Comparison of ENCODE assay signal across 7 cellular contexts in the genomic region with DNA sequence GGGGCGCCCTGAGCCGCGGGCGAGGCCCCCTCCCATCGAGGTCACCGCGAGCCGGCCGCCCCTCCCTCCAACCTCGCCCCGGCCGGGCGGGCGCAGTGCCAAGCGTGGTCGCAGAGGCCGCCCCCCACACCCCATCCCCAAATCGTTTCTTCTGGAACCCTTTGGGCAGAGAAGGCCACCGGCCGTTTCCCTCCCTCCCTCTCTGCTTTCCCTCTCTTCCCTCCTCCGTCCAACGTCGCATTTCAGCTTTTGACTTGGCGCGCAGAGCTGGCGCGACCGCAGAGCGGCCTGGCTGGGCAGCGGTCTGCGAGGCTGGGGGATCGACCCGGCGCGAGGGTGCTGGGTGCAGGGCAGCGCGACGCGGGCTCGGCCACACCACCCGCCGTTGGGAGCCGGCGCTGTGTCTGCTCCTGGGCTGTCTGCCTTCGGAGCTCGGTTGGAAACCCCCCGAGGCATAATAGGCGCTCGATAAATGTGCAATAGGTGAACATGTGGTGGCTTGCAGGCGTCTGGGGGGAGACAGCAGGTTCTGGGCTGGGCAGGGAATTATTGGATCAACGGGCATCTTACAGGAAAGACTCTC. TPM values are rescaled to one million over a fixed set of nuclear protein-coding genes. Genes with fewer than 3 reads are reported as not detected.
DNase-seq lines count a peak whose midpoint lies in the region; ATAC-seq lines count a peak whose summit lies in the region.
"Had no signal": no experiment of that assay in that cellular context is flagged by ENCODE, and none has a peak within 500 bp of the region (broad histone marks: within the 10 kb centered on the region; RNA-seq: fewer than 3 reads in every experiment).

No MANE protein-coding gene starts in this region.

- peak; percentile 21 for ATAC-seq in activated CD4-positive, alpha-beta T cell treated with anti-CD3 and anti-CD28 coated beads for 36 hours
- no peak for ATAC-seq in activated naive CD8-positive, alpha-beta T cell treated with anti-CD3 and anti-CD28 coated beads, Interleukin-2, amount 10 ng/mL, durations not matched to agents 7 days and 5 days (ENCODE audit: low read depth)
- no peak for ATAC-seq in HG02938 (IDR thresholded peaks at IDR 0.05; ENCODE audit: unreplicated experiment)

- no peaks in the 10 kb centered on the region for H3K9me3 Mint-ChIP-seq in activated CD4-positive, alpha-beta T cell treated with anti-CD3 and anti-CD28 coated beads for 36 hours (ENCODE audit: low read depth)
- no peaks in the 10 kb centered on the region for H3K9me3 Mint-ChIP-seq in activated naive CD8-positive, alpha-beta T cell treated with anti-CD3 and anti-CD28 coated beads, Interleukin-2, amount 10 ng/mL, durations not matched to agents 7 days and 5 days

- peaks cover 4% of the 10 kb centered on the region for H3K4me1 Mint-ChIP-seq in activated CD4-positive, alpha-beta T cell treated with anti-CD3 and anti-CD28 coated beads for 36 hours
- H3K4me1 Mint-ChIP-seq in activated naive CD8-positive, alpha-beta T cell treated with anti-CD3 and anti-CD28 coated beads, Interleukin-2, amount 10 ng/mL, durations not matched to agents 7 days and 5 days: peaks cover 8% of the 10 kb centered on the region

- H3K36me3 ChIP-seq in mucosa of stomach (ENCODE audit: control insufficient read depth, insufficient read depth, low read length): no peaks in the 10 kb centered on the region
- H3K36me3 ChIP-seq: neutrophil had no signal

- H3K9me3 ChIP-seq in mucosa of stomach (ENCODE audit: control insufficient read depth, low read length): no peaks in the 10 kb centered on the region
- H3K9me3 ChIP-seq: neutrophil had no signal

- H3K27ac Mint-ChIP-seq in activated CD4-positive, alpha-beta T cell treated with anti-CD3 and anti-CD28 coated beads for 36 hours: no peak overlapping the region
- H3K27ac Mint-ChIP-seq in activated naive CD8-positive, alpha-beta T cell treated with anti-CD3 and anti-CD28 coated beads, Interleukin-2, amount 10 ng/mL, durations not matched to agents 7 days and 5 days: no peak overlapping the region

- peaks cover 2% of the 10 kb centered on the region for H3K36me3 Mint-ChIP-seq in activated CD4-positive, alpha-beta T cell treated with anti-CD3 and anti-CD28 coated beads for 36 hours (ENCODE audit: low read depth)
- H3K36me3 Mint-ChIP-seq in activated naive CD8-positive, alpha-beta T cell treated with anti-CD3 and anti-CD28 coated beads, Interleukin-2, amount 10 ng/mL, durations not matched to agents 7 days and 5 days: peaks cover 2% of the 10 kb centered on the region

- CTCF ChIA-PET in activated CD4-positive, alpha-beta T cell treated with anti-CD3 and anti-CD28 coated beads for 36 hours (lab: Charles Lee): interaction anchor here (0.9 to 1.0 kb wide), 2 partner anchors 10 to 41 kb away, joined by 3 to 4 read pairs; no protein-coding TSS in a partner anchor

- peaks cover 26% of the 10 kb centered on the region for H3K27me3 Mint-ChIP-seq in activated CD4-positive, alpha-beta T cell treated with anti-CD3 and anti-CD28 coated beads for 36 hours
- H3K27me3 Mint-ChIP-seq in activated naive CD8-positive, alpha-beta T cell treated with anti-CD3 and anti-CD28 coated beads, Interleukin-2, amount 10 ng/mL, durations not matched to agents 7 days and 5 days: peaks cover 48% of the 10 kb centered on the region

- POLR2A ChIA-PET in activated CD4-positive, alpha-beta T cell treated with anti-CD3 and anti-CD28 coated beads for 36 hours (lab: Charles Lee): no interaction called here
- POLR2A ChIA-PET in activated naive CD8-positive, alpha-beta T cell treated with anti-CD3 and anti-CD28 coated beads, Interleukin-2, amount 10 ng/mL, durations not matched to agents 7 days and 5 days (lab: Charles Lee): interaction anchor here (1.1 to 1.3 kb wide), 3 partner anchors 9 to 45 kb away, joined by 3 to 4 read pairs (median 3); a partner anchor contains a TSS

- peak overlapping the region; percentile 25 for H3K4me3 ChIP-seq in mucosa of stomach (ENCODE audit: low read length)

- H3K4me1 ChIP-seq in mucosa of stomach (ENCODE audit: control insufficient read depth, insufficient read depth, low read length): peaks cover 18% of the 10 kb centered on the region

- H3K4me3 Mint-ChIP-seq in activated CD4-positive, alpha-beta T cell treated with anti-CD3 and anti-CD28 coated beads for 36 hours: no peak overlapping the region
- H3K4me3 Mint-ChIP-seq in activated naive CD8-positive, alpha-beta T cell treated with anti-CD3 and anti-CD28 coated beads, Interleukin-2, amount 10 ng/mL, durations not matched to agents 7 days and 5 days: peak overlapping the region; percentile 51

- intact Hi-C loops in activated CD4-positive, alpha-beta T cell treated with anti-CD3 and anti-CD28 coated beads for 36 hours (cut with DNase I, micrococcal nuclease): no loop called here

- peak; percentile 42 for DNase-seq in activated CD4-positive, alpha-beta T cell treated with anti-CD3 and anti-CD28 coated beads for 36 hours
- DNase-seq in activated CD4-positive, alpha-beta T cell treated with anti-CD3 and anti-CD28 coated beads, Interleukin-2, amount 50 U/mL, for 4 hours: no peak
- DNase-seq in activated naive CD8-positive, alpha-beta T cell treated with anti-CD3 and anti-CD28 coated beads, Interleukin-2, amount 10 ng/mL, durations not matched to agents 7 days and 5 days: no peak
- DNase-seq in kidney glomerular epithelial cell (lab: John Stamatoyannopoulos, UW): no peak

- peaks cover 59% of the 10 kb centered on the region for H3K27me3 ChIP-seq in mucosa of stomach (ENCODE audit: control insufficient read depth, insufficient read depth, low read length)

- H3K9ac ChIP-seq in mucosa of stomach (ENCODE audit: low read length): no peak overlapping the region

RNA-seq across cellular contexts. Expression of a gene that starts 2.9 kb away (rescaled TPM):
- not detected for total RNA-seq in activated CD4-positive, alpha-beta T cell treated with anti-CD3 and anti-CD28 coated beads for 36 hours
- total RNA-seq in activated naive CD8-positive, alpha-beta T cell treated with anti-CD3 and anti-CD28 coated beads, Interleukin-2, amount 10 ng/mL, durations not matched to agents 7 days and 5 days: not detected

RNA-seq across cellular contexts. Expression of a gene that starts 6.7 kb away (rescaled TPM):
- 10 to 100 TPM; 10.4 to 12.7 TPM for total RNA-seq in activated CD4-positive, alpha-beta T cell treated with anti-CD3 and anti-CD28 coated beads for 36 hours
- 10 to 100 TPM; 16.5 to 17.9 TPM for total RNA-seq in activated naive CD8-positive, alpha-beta T cell treated with anti-CD3 and anti-CD28 coated beads, Interleukin-2, amount 10 ng/mL, durations not matched to agents 7 days and 5 days

RNA-seq across cellular contexts. Expression of a gene that starts 8.3 kb away (rescaled TPM):
- 10 to 100 TPM; 21.0 to 23.1 TPM for total RNA-seq in activated CD4-positive, alpha-beta T cell treated with anti-CD3 and anti-CD28 coated beads for 36 hours
- total RNA-seq in activated naive CD8-positive, alpha-beta T cell treated with anti-CD3 and anti-CD28 coated beads, Interleukin-2, amount 10 ng/mL, durations not matched to agents 7 days and 5 days: 10 to 100 TPM; 16.0 to 17.8 TPM

RNA-seq across cellular contexts. Expression of a gene that starts 39.0 kb away (rescaled TPM):
- total RNA-seq in activated CD4-positive, alpha-beta T cell treated with anti-CD3 and anti-CD28 coated beads for 36 hours: 10 to 100 TPM; 52.2 to 53.4 TPM
- total RNA-seq in activated naive CD8-positive, alpha-beta T cell treated with anti-CD3 and anti-CD28 coated beads, Interleukin-2, amount 10 ng/mL, durations not matched to agents 7 days and 5 days: 10 to 100 TPM; 67.7 to 70.5 TPM

RNA-seq across cellular contexts. Expression of a gene that starts 45.5 kb away (rescaled TPM):
- 100 to 1,000 TPM in 1 of 2 experiments, 10 to 100 TPM in 1; 91.7 to 130 TPM for total RNA-seq in activated CD4-positive, alpha-beta T cell treated with anti-CD3 and anti-CD28 coated beads for 36 hours
- total RNA-seq in activated naive CD8-positive, alpha-beta T cell treated with anti-CD3 and anti-CD28 coated beads, Interleukin-2, amount 10 ng/mL, durations not matched to agents 7 days and 5 days: 100 to 1,000 TPM; 117 to 122 TPM
